ENCODE assay signal across 2 cellular contexts in the genomic region with DNA sequence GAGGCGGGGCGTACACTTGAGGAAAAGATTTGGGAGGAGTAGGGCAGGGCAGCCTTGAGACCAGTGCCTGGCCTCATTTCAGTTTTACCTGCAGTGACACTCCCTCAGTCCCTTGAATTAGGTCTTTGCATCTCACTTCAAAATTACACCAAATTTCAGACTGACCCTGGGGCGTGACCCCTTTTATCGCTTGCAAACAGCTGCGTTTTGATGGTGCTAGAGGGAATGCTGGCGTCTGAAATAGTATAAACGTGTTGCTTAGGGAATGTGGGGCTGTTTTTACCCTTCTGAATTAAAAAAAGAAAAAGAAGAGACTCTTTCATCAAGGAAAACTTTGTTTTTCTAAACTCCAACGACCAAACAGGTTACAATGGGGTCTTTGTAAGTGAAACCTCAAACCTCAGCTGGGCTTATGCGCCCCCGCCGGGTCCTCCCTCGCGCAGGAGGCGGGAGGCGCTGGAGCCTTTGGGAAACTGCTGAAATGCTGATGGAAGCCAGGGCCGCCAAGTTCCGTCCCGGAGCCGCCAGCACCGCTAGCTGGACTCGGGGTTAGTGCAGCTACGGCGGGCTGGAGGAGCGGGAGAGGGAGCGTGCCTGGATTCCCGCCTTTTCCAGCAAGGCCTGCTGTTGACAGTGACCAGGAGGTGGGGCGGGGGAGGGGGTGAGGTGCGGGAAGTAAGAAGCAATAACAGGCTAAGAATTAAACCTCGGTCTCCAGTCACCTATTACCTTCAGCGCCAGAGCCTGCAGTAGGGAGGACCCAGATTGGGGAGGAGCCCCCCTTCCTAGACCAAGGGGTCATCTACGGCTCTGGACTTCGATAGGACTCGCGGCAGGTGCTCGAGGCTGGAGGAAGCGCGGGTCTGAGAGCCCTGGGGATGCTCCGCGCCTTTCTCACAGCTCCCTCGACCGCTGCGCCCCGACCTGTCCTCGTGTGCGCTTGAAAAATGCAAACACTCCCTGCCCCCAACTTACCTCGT.
TF ChIP-seq lines count a peak whose summit lies in the region.

No MANE protein-coding gene starts in this region.

TF ChIP-seq in SK-N-SH, 30 proteins besides CTCF, POLR2A, EP300 and RAD21 (continued from another document):
- TF ChIP-seq, protein P1, sequence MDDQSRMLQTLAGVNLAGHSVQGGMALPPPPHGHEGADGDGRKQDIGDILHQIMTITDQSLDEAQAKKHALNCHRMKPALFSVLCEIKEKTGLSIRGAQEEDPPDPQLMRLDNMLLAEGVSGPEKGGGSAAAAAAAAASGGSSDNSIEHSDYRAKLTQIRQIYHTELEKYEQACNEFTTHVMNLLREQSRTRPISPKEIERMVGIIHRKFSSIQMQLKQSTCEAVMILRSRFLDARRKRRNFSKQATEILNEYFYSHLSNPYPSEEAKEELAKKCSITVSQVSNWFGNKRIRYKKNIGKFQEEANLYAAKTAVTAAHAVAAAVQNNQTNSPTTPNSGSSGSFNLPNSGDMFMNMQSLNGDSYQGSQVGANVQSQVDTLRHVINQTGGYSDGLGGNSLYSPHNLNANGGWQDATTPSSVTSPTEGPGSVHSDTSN (IDR thresholded peaks at IDR 0.05): no peak
- TF ChIP-seq NFIC (IDR thresholded peaks at IDR 0.05; ENCODE audit: borderline replicate concordance): no peak
- no peak for TF ChIP-seq SIN3A (IDR thresholded peaks at IDR 0.05; ENCODE audit: borderline replicate concordance, low read depth, low read length)
- no peak for TF ChIP-seq GATA2 (CRISPR knock-in tag; IDR thresholded peaks at IDR 0.05)
- TF ChIP-seq MAX (IDR thresholded peaks at IDR 0.05; ENCODE audit: low read depth): no peak
- TF ChIP-seq TCF12 (IDR thresholded peaks at IDR 0.05): no peak
- no peak for TF ChIP-seq POLR2AphosphoS5 (IDR thresholded peaks at IDR 0.05; ENCODE audit: low read depth, low read length)
- TF ChIP-seq NRF1 (IDR thresholded peaks at IDR 0.05; ENCODE audit: low read depth, low read length): no peak
- no peak for TF ChIP-seq FOXM1 (IDR thresholded peaks at IDR 0.05; ENCODE audit: low read depth)

TF ChIP-seq in SK-N-SH treated with all-trans-retinoic acid at 6 μM for 48 hours, 23 proteins besides CTCF, POLR2A, EP300 and RAD21 (continued from another document):
- TF ChIP-seq, protein P2, sequence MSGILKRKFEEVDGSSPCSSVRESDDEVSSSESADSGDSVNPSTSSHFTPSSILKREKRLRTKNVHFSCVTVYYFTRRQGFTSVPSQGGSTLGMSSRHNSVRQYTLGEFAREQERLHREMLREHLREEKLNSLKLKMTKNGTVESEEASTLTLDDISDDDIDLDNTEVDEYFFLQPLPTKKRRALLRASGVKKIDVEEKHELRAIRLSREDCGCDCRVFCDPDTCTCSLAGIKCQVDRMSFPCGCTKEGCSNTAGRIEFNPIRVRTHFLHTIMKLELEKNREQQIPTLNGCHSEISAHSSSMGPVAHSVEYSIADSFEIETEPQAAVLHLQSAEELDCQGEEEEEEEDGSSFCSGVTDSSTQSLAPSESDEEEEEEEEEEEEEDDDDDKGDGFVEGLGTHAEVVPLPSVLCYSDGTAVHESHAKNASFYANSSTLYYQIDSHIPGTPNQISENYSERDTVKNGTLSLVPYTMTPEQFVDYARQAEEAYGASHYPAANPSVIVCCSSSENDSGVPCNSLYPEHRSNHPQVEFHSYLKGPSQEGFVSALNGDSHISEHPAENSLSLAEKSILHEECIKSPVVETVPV (CRISPR knock-in tag; IDR thresholded peaks at IDR 0.05): no peak
- TF ChIP-seq OSR1 (CRISPR knock-in tag; IDR thresholded peaks at IDR 0.05) (no peak), ZNF565 (CRISPR knock-in tag; conservative IDR thresholded peaks at IDR 0.05; ENCODE audit: low read depth) (no peak), PATZ1 (CRISPR knock-in tag; IDR thresholded peaks at IDR 0.05; ENCODE audit: borderline replicate concordance) (no peak), GLIS3 (CRISPR knock-in tag; IDR thresholded peaks at IDR 0.05) (no peak), ISL1 (CRISPR knock-in tag; IDR thresholded peaks at IDR 0.05) (no peak), TCF4 (CRISPR knock-in tag; IDR thresholded peaks at IDR 0.05; ENCODE audit: borderline replicate concordance) (no peak), RARB (CRISPR knock-in tag; IDR thresholded peaks at IDR 0.05) (no peak), ZNF8 (CRISPR knock-in tag; IDR thresholded peaks at IDR 0.05) (no peak), TOX (CRISPR knock-in tag; IDR thresholded peaks at IDR 0.05; ENCODE audit: borderline replicate concordance) (no peak)
